Comparison of ENCODE assay signal across 9 cellular contexts in genomic region chr3:72255736-72256559, GRCh38.
DNase-seq lines count a peak whose midpoint lies in the region; ATAC-seq and TF ChIP-seq lines count a peak whose summit lies in the region.
"Had no signal": no experiment of that assay in that cellular context is flagged by ENCODE, and none has a peak within 500 bp of the region (broad histone marks: within the 10 kb centered on the region; RNA-seq: fewer than 3 reads in every experiment).

No MANE protein-coding gene starts in this region.

- intact Hi-C loops in lower lobe of right lung (cut with DNase I) = no loop called here
- intact Hi-C loops in aorta (cut with DNase I) = no loop called here

- H3K4me1 ChIP-seq in lower lobe of right lung = peaks cover 32% of the 10 kb centered on the region
- peaks cover 0 to 5% of the 10 kb centered on the region in 2 donors for H3K4me1 ChIP-seq in aorta (ENCODE audit: control insufficient read depth in 1 of 2, insufficient read depth in 2 of 2, low read length in 2 of 2)

- WGBS in aorta, 2 donors = 12 to 15% methylated on average over 14 of the region's 14 CpGs

- H3K4me3 ChIP-seq in brain microvascular endothelial cell (ENCODE audit: low read depth, low read length) (no peak overlapping the region), lower lobe of right lung (no peak overlapping the region), aorta (ENCODE audit: low read length in 2 of 2) (no peak overlapping the region)
- H3K4me3 ChIP-seq: lung had no signal

- H3K9me3 ChIP-seq in lower lobe of right lung (no peaks in the 10 kb centered on the region), aorta (ENCODE audit: control insufficient read depth, low read length) (no peaks in the 10 kb centered on the region)

- H3K27ac ChIP-seq in brain microvascular endothelial cell (no peak overlapping the region), lower lobe of right lung (peak overlapping the region; percentile 46), aorta (ENCODE audit: low read depth in 1 of 2, low read length in 2 of 2) (no peak overlapping the region)

- H3K36me3 ChIP-seq in brain microvascular endothelial cell (replicated peaks) = no peaks in the 10 kb centered on the region
- no peaks in the 10 kb centered on the region for H3K36me3 ChIP-seq in lower lobe of right lung
- no peaks in the 10 kb centered on the region for H3K36me3 ChIP-seq in aorta (ENCODE audit: control insufficient read depth in 1 of 2, insufficient read depth in 2 of 2, low read length in 1 of 2)

- H3K27me3 ChIP-seq in brain microvascular endothelial cell (replicated peaks) (peaks cover 7% of the 10 kb centered on the region), lower lobe of right lung (ENCODE audit: low read depth) (no peaks in the 10 kb centered on the region), aorta (ENCODE audit: control insufficient read depth in 1 of 2, insufficient read depth in 2 of 2, low read length in 1 of 2) (no peaks in the 10 kb centered on the region)

- TF ChIP-seq CTCF in brain microvascular endothelial cell (IDR thresholded peaks at IDR 0.05; ENCODE audit: low read depth, low read length, missing control alignments) = peak; percentile 24
- no peak for TF ChIP-seq CTCF in lower lobe of right lung (IDR thresholded peaks at IDR 0.05)

- ATAC-seq in lower lobe of right lung (peak; percentile 75 to 76), aorta (ENCODE audit: low FRiP score) (peak; percentile 43), HG03565 (IDR thresholded peaks at IDR 0.05; ENCODE audit: unreplicated experiment) (no peak)

- peak; percentile 10 for DNase-seq in activated T-cell treated with anti-CD3 and anti-CD28 coated beads for 1 hour (ENCODE audit: low read depth)
- no peak for DNase-seq in activated T-cell treated with anti-CD3 and anti-CD28 coated beads, Interleukin-2, amount 50 U/mL, for 48 hours
- DNase-seq in NCI-H2196 treated with DMSO at 0.1 percent for 48 hours (lab: John Stamatoyannopoulos, UW; ENCODE audit: unreplicated experiment) = peak; percentile 57
- no peak for DNase-seq in brain microvascular endothelial cell
- peak; percentile 73 for DNase-seq in lower lobe of right lung
- peak in 1 of 2 donors; percentile 63 for DNase-seq in aorta
- no peak for DNase-seq in ACHN

- in situ Hi-C loops in brain microvascular endothelial cell (cut with HindIII; ENCODE audit: low pct_ligation_motif_present, low sequenced_read_pairs) (no loop called here), ACHN (cut with HindIII; ENCODE audit: low pct_ligation_motif_present, low pct_unique_long_range_greater_than_20kb, low sequenced_read_pairs) (no loop called here)

Comparison
In these comparisons a context has a peak if more than half of its experiments do, and no peak if none do; other contexts are left out.
1. DNase-seq: peak in activated T-cell treated with anti-CD3 and anti-CD28 coated beads for 1 hour (single experiment), NCI-H2196 treated with DMSO at 0.1 percent for 48 hours (single experiment) and lower lobe of right lung (single experiment); none in activated T-cell treated with anti-CD3 and anti-CD28 coated beads, Interleukin-2, amount 50 U/mL, for 48 hours (0 of 2), brain microvascular endothelial cell (single experiment) and ACHN (single experiment).